8 cellular contexts compared by ENCODE assay signal in genomic region chr2:60549250-60550150, GRCh38. TPM values are rescaled to one million over a fixed set of nuclear protein-coding genes. Genes with fewer than 3 reads are reported as not detected.
DNase-seq lines count a peak whose midpoint lies in the region; ATAC-seq and FAIRE-seq lines count a peak whose summit lies in the region.

No MANE protein-coding gene starts in this region.

- H3K4me1 Mint-ChIP-seq in activated naive CD8-positive, alpha-beta T cell (ENCODE audit: low read depth) = peaks cover 24% of the 10 kb centered on the region

- H3K9me2 ChIP-seq in Karpas-422 (replicated peaks; ENCODE audit: insufficient read depth, low read length) = no peaks in the 10 kb centered on the region

- peaks cover 30% of the 10 kb centered on the region for H3K27me3 Mint-ChIP-seq in activated naive CD8-positive, alpha-beta T cell

- no peaks in the 10 kb centered on the region for H3K9me3 Mint-ChIP-seq in activated naive CD8-positive, alpha-beta T cell (ENCODE audit: low read depth)

- peak overlapping the region; percentile 88 for H3K4me3 Mint-ChIP-seq in activated naive CD8-positive, alpha-beta T cell

- H3K27me3 ChIP-seq in BLaER1 treated with 17β-estradiol and CSF1 and Interleukin-3, amounts not matched to agents 10 nM and 100 nM = no peaks in the 10 kb centered on the region
- H3K27me3 ChIP-seq in Karpas-422 (ENCODE audit: low read length) (no peaks in the 10 kb centered on the region), small intestine (ENCODE audit: control insufficient read depth in 2 of 2, insufficient read depth in 2 of 2, low read length in 2 of 2) (peaks cover 0 to 14% of the 10 kb centered on the region in 2 donors)

- peak overlapping the region; percentile 83 to 98 (median 95) for H3K4me2 ChIP-seq in BLaER1 treated with 17β-estradiol and CSF1 and Interleukin-3, amounts not matched to agents 10 nM and 100 nM
- peak overlapping the region; percentile 87 for H3K4me2 ChIP-seq in Karpas-422 (ENCODE audit: low read depth, low read length, poor library complexity, severe bottlenecking)

- peak overlapping the region; percentile 73 to 99 (median 96) for H3K9ac ChIP-seq in BLaER1 treated with 17β-estradiol and CSF1 and Interleukin-3, amounts not matched to agents 10 nM and 100 nM
- peak overlapping the region; percentile 90 for H3K9ac ChIP-seq in Karpas-422 (ENCODE audit: low read length)

- no peaks in the 10 kb centered on the region for H3K9me3 ChIP-seq in BLaER1 treated with 17β-estradiol and CSF1 and Interleukin-3, amounts not matched to agents 10 nM and 100 nM (replicated peaks in 1 of 11)
- H3K9me3 ChIP-seq in Karpas-422 (ENCODE audit: low read length) (no peaks in the 10 kb centered on the region), small intestine (ENCODE audit: control insufficient read depth, low read depth) (peaks cover 1% of the 10 kb centered on the region)

- no peak for FAIRE-seq in small intestine (lab: Jason Lieb, UNC)

- H3K36me3 Mint-ChIP-seq in activated naive CD8-positive, alpha-beta T cell = no peaks in the 10 kb centered on the region

- peaks cover 82% of the 10 kb centered on the region for H3K79me2 ChIP-seq in Karpas-422 (ENCODE audit: low read length)

- peaks cover 0 to 20% (median 16%) of the 10 kb centered on the region in 11 experiments; a peak in 15 of 22 replicates for H3K36me3 ChIP-seq in BLaER1 treated with 17β-estradiol and CSF1 and Interleukin-3, amounts not matched to agents 10 nM and 100 nM
- H3K36me3 ChIP-seq in Karpas-422 (ENCODE audit: insufficient read depth, low read length) = peaks cover 26% of the 10 kb centered on the region
- H3K36me3 ChIP-seq in small intestine (ENCODE audit: control insufficient read depth in 2 of 2, insufficient read depth in 2 of 2, low read length in 2 of 2) = peaks cover 0 to 7% of the 10 kb centered on the region in 2 donors

- peaks cover 0 to 36% (median 0%) of the 10 kb centered on the region in 11 experiments; a peak in 6 of 22 replicates for H4K20me1 ChIP-seq in BLaER1 treated with 17β-estradiol and CSF1 and Interleukin-3, amounts not matched to agents 10 nM and 100 nM
- peaks cover 34% of the 10 kb centered on the region; the same call in 1 of the 2 replicates for H4K20me1 ChIP-seq in Karpas-422 (ENCODE audit: insufficient read depth, low read depth, low read length)

- no peak overlapping the region for H3K27ac Mint-ChIP-seq in activated naive CD8-positive, alpha-beta T cell

- H3K27ac ChIP-seq in BLaER1 treated with 17β-estradiol and CSF1 and Interleukin-3, amounts not matched to agents 10 nM and 100 nM = peak overlapping the region; percentile 27 to 98 (median 92); a peak in 21 of 22 replicates
- H3K27ac ChIP-seq in Karpas-422 (ENCODE audit: low read length) (peak overlapping the region; percentile 94), small intestine (ENCODE audit: low read depth in 1 of 2, low read length in 1 of 2) (peak overlapping the region; percentile 58 to 67)

- 1 to 2% (median 1%) methylated on average over 46 to 50 of the region's 50 CpGs for WGBS in small intestine, 3 donors

- peak; percentile 2 for ATAC-seq in GM18519 (IDR thresholded peaks at IDR 0.05; ENCODE audit: low FRiP score, unreplicated experiment)

- H2AFZ ChIP-seq in Karpas-422 (ENCODE audit: low read length) = no peak overlapping the region

- H3K4me3 ChIP-seq in BLaER1 treated with 17β-estradiol and CSF1 and Interleukin-3, amounts not matched to agents 10 nM and 100 nM = peak overlapping the region; percentile 72 to 95 (median 88)
- peak overlapping the region; percentile 82 for H3K4me3 ChIP-seq in Karpas-422 (ENCODE audit: low read length)
- peak overlapping the region; percentile 86 for H3K4me3 ChIP-seq in iPS-11a (ENCODE audit: low read depth, low read length)
- H3K4me3 ChIP-seq in small intestine (ENCODE audit: low read depth in 1 of 2, low read length in 2 of 2) = peak overlapping the region; percentile 62 to 74

- peak; percentile 86 for DNase-seq in Karpas-422
- no peak for DNase-seq in small intestine
- DNase-seq in activated CD8-positive, alpha-beta memory T cell treated with anti-CD3 and anti-CD28 coated beads, Interleukin-2, amount 50 U/mL, for 48 hours = no peak
- no peak for DNase-seq in activated gamma-delta T cell (lab: John Stamatoyannopoulos, UW)

- H3K4me1 ChIP-seq in BLaER1 treated with 17β-estradiol and CSF1 and Interleukin-3, amounts not matched to agents 10 nM and 100 nM = peaks cover 35 to 44% (median 43%) of the 10 kb centered on the region in 10 experiments
- H3K4me1 ChIP-seq in Karpas-422 (ENCODE audit: low read length) (peaks cover 57% of the 10 kb centered on the region), small intestine (ENCODE audit: control insufficient read depth in 2 of 2, insufficient read depth in 1 of 2, low read depth in 1 of 2, low read length in 1 of 2) (peaks cover 4% of the 10 kb centered on the region in 2 donors)

RNA-seq across cellular contexts. Expression of gene BCL11A, which starts 4.0 kb away (rescaled TPM):
- 159 and 190 TPM in 2 replicates for total RNA-seq in Karpas-422 (2014; rRNA removed; shearing (Covaris generic); ENCODE audit: low replicate concordance)
- 10 to 100 TPM in 2 of 3 donors, 1 to 10 TPM in 1; 2.2 to 17.2 (median 10.7) TPM for polyA plus RNA-seq in small intestine
